ENCODE assay signal across 16 cellular contexts in the genomic region with DNA sequence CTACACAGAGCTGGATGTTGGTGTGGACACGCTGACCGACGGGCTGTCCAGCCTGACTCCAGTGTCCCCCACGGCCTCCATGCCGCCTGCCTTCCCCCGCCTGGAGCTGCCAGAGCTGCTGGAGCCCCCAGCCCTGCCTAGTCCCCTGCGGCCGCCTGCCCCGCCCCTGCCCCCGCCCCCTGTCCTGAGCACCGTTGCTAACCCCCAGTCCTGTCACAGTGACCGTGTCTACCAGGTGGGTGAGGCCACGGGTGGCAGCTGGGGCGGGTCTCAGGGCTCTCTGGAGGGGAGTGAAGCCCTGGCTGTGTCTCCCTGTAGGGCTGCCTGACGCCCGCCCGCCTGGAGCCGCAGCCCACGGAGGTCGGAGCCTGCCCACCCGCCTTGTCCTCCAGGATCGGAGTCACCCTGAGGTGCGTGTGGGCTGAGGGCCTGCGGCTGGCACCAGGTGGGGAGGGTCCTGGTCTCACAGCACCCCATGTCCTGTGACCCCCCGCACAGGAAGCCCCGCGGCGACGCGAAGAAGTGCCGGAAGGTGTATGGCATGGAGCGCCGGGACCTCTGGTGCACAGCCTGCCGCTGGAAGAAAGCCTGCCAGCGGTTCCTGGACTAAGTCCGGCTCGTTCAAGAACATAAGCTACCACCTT. TPM values are rescaled to one million over a fixed set of nuclear protein-coding genes. Genes with fewer than 3 reads are reported as not detected.
DNase-seq lines count a peak whose midpoint lies in the region; ATAC-seq and TF ChIP-seq lines count a peak whose summit lies in the region.
"Had no signal": no experiment of that assay in that cellular context is flagged by ENCODE, and none has a peak within 500 bp of the region (broad histone marks: within the 10 kb centered on the region; RNA-seq: fewer than 3 reads in every experiment).

No MANE protein-coding gene starts in this region.

- TF ChIP-seq CTCF in GM13976 (IDR thresholded peaks at IDR 0.05; ENCODE audit: borderline replicate concordance, control extremely low read depth, extremely low read depth, insufficient read depth, missing control alignments): no peak
- no peak for TF ChIP-seq CTCF in chondrocyte (IDR thresholded peaks at IDR 0.05)

- H3K4me3 Mint-ChIP-seq in chondrocyte (ENCODE audit: unreplicated experiment): no peak overlapping the region
- H3K4me3 Mint-ChIP-seq in activated CD8-positive, alpha-beta memory T cell treated with anti-CD3 and anti-CD28 coated beads, Interleukin-2, amount 10 ng/mL, durations not matched to agents 7 days and 5 days: no peak overlapping the region
- H3K4me3 Mint-ChIP-seq: H9 had no signal

- H3K27ac Mint-ChIP-seq in chondrocyte (ENCODE audit: unreplicated experiment): no peak overlapping the region
- no peak overlapping the region for H3K27ac Mint-ChIP-seq in activated CD8-positive, alpha-beta memory T cell treated with anti-CD3 and anti-CD28 coated beads, Interleukin-2, amount 10 ng/mL, durations not matched to agents 7 days and 5 days
- H3K27ac Mint-ChIP-seq: H9 had no signal

- H3K9me3 Mint-ChIP-seq in chondrocyte (ENCODE audit: low read depth): no peaks in the 10 kb centered on the region
- no peaks in the 10 kb centered on the region for H3K9me3 Mint-ChIP-seq in activated CD8-positive, alpha-beta memory T cell treated with anti-CD3 and anti-CD28 coated beads, Interleukin-2, amount 10 ng/mL, durations not matched to agents 7 days and 5 days (ENCODE audit: low read depth)
- H3K9me3 Mint-ChIP-seq: H9 had no signal

- in situ Hi-C loops in GM13976 (cut with MboI; ENCODE audit: low sequenced_read_pairs, unreplicated experiment): no loop called here

- H3K27me3 Mint-ChIP-seq in chondrocyte (ENCODE audit: low read depth): no peaks in the 10 kb centered on the region
- no peaks in the 10 kb centered on the region for H3K27me3 Mint-ChIP-seq in activated CD8-positive, alpha-beta memory T cell treated with anti-CD3 and anti-CD28 coated beads, Interleukin-2, amount 10 ng/mL, durations not matched to agents 7 days and 5 days

- no peaks in the 10 kb centered on the region for H3K4me1 Mint-ChIP-seq in chondrocyte (ENCODE audit: low read depth)
- H3K4me1 Mint-ChIP-seq in activated CD8-positive, alpha-beta memory T cell treated with anti-CD3 and anti-CD28 coated beads, Interleukin-2, amount 10 ng/mL, durations not matched to agents 7 days and 5 days: peaks cover 3% of the 10 kb centered on the region

- CTCF ChIA-PET in activated CD8-positive, alpha-beta memory T cell treated with anti-CD3 and anti-CD28 coated beads, Interleukin-2, amount 10 ng/mL, durations not matched to agents 7 days and 5 days (lab: Charles Lee): interaction anchor here (0.6 to 3.3 kb wide), 3 partner anchors 8 to 205 kb away, joined by 3 to 25 read pairs (median 18); partner anchors contain the start of genes ARFRP1, PTK6 and ZGPAT

- no peak for ATAC-seq in activated CD8-positive, alpha-beta memory T cell treated with anti-CD3 and anti-CD28 coated beads, Interleukin-2, amount 10 ng/mL, durations not matched to agents 7 days and 5 days
- ATAC-seq: lower lobe of right lung, Panc1 had no signal

- peaks cover 3% of the 10 kb centered on the region for H3K36me3 Mint-ChIP-seq in chondrocyte (ENCODE audit: low read depth)
- no peaks in the 10 kb centered on the region for H3K36me3 Mint-ChIP-seq in activated CD8-positive, alpha-beta memory T cell treated with anti-CD3 and anti-CD28 coated beads, Interleukin-2, amount 10 ng/mL, durations not matched to agents 7 days and 5 days

- DNase-seq in GM13976 (ENCODE audit: low spot score) (peak; percentile 23), chondrocyte (ENCODE audit: low spot score) (peak; percentile 90), posterior vena cava (ENCODE audit: low spot score) (peak; percentile 72), globus pallidus (ENCODE audit: low spot score) (no peak), DMS 273 treated with DMSO at 0.1 percent for 48 hours (lab: John Stamatoyannopoulos, UW) (no peak)
- no peak for DNase-seq in activated CD8-positive, alpha-beta memory T cell treated with anti-CD3 and anti-CD28 coated beads, Interleukin-2, amount 10 ng/mL, durations not matched to agents 7 days and 5 days
- DNase-seq: activated effector memory CD4-positive, alpha-beta T cell treated with Interleukin-2 at 50 U/mL for 16 hours; erythroblast; H9; lower lobe of right lung; NCI-H1694; NCI-H226; occipital lobe; SK-N-SH; T1000 had no signal

- intact Hi-C loops in posterior vena cava (cut with DNase I): no loop called here

RNA-seq across cellular contexts. Expression of gene SLC2A4RG, which starts 2.9 kb away (rescaled TPM):
- total RNA-seq in chondrocyte (90.7 to 105 TPM (median 101 TPM) in 3 replicates), posterior vena cava (100 to 1,000 TPM in 1 of 2 donors, 10 to 100 TPM in 1; 54.0 to 112 TPM)
- total RNA-seq in activated CD8-positive, alpha-beta memory T cell treated with anti-CD3 and anti-CD28 coated beads, Interleukin-2, amount 10 ng/mL, durations not matched to agents 7 days and 5 days: 100 to 1,000 TPM in 1 of 2 experiments, 10 to 100 TPM in 1; 69.9 to 111 TPM

RNA-seq across cellular contexts. Expression of gene LIME1, which starts 6.0 kb away (rescaled TPM):
- 6.8 to 9.7 TPM (median 7.1 TPM) in 3 replicates for total RNA-seq in chondrocyte
- total RNA-seq in posterior vena cava: 1 to 10 TPM; 4.2 to 4.9 TPM
- 100 to 1,000 TPM in 1 of 2 experiments, 10 to 100 TPM in 1; 49.2 to 138 TPM for total RNA-seq in activated CD8-positive, alpha-beta memory T cell treated with anti-CD3 and anti-CD28 coated beads, Interleukin-2, amount 10 ng/mL, durations not matched to agents 7 days and 5 days

RNA-seq across cellular contexts. Expression of gene ZGPAT, which starts 34.7 kb away (rescaled TPM):
- total RNA-seq in chondrocyte: 19.2 to 25.6 TPM (median 20.6 TPM) in 3 replicates
- total RNA-seq in posterior vena cava: 10 to 100 TPM; 15.1 to 15.2 TPM
- 10 to 100 TPM; 38.8 to 54.6 TPM for total RNA-seq in activated CD8-positive, alpha-beta memory T cell treated with anti-CD3 and anti-CD28 coated beads, Interleukin-2, amount 10 ng/mL, durations not matched to agents 7 days and 5 days

RNA-seq across cellular contexts. Expression of gene ARFRP1, which starts 34.7 kb away (rescaled TPM):
- 37.8 to 47.4 TPM (median 39.8 TPM) in 3 replicates for total RNA-seq in chondrocyte
- total RNA-seq in posterior vena cava: 10 to 100 TPM; 35.7 to 38.1 TPM
- 10 to 100 TPM; 62.6 to 62.7 TPM for total RNA-seq in activated CD8-positive, alpha-beta memory T cell treated with anti-CD3 and anti-CD28 coated beads, Interleukin-2, amount 10 ng/mL, durations not matched to agents 7 days and 5 days

RNA-seq across cellular contexts. Expression of gene TNFRSF6B, which starts 46.1 kb away (rescaled TPM):
- total RNA-seq in chondrocyte: 0.79 to 0.99 TPM in 2 of 3 replicates, not detected in the other
- 1 to 10 TPM; 5.4 to 7.0 TPM for total RNA-seq in posterior vena cava
- total RNA-seq in activated CD8-positive, alpha-beta memory T cell treated with anti-CD3 and anti-CD28 coated beads, Interleukin-2, amount 10 ng/mL, durations not matched to agents 7 days and 5 days: not detected
- total RNA-seq: H9, occipital lobe had no signal

Comparison
In these comparisons a context has a peak if more than half of its experiments do, and no peak if none do; other contexts are left out.
1. DNase-seq: peak in GM13976 (single experiment), chondrocyte (single experiment) and posterior vena cava (single experiment); none in globus pallidus (single experiment), activated CD8-positive, alpha-beta memory T cell treated with anti-CD3 and anti-CD28 coated beads, Interleukin-2, amount 10 ng/mL, durations not matched to agents 7 days and 5 days (single experiment) and DMS 273 treated with DMSO at 0.1 percent for 48 hours (single experiment).